Comparison of ENCODE assay signal across 18 cellular contexts in the genomic region with DNA sequence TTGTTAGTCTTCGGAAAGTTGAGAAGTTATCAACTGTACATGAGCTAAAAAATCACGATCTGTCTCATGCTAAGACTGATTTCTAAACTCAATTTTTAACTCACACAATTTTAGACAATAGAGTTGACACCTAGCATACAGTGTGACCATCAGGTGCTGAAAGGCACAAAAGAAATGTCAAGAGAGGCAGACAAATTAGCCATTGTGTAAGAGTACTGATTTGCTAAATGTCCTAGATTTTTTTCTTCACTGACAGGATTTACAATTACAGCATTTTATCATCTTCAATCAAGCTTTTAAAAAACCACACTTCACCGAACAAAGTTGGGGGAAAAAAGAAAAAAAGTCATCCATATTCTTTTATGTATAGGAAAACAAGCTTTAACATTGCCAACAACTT. TPM values are rescaled to one million over a fixed set of nuclear protein-coding genes. Genes with fewer than 3 reads are reported as not detected.
DNase-seq lines count a peak whose midpoint lies in the region; TF ChIP-seq lines count a peak whose summit lies in the region.
"Had no signal": no experiment of that assay in that cellular context is flagged by ENCODE, and none has a peak within 500 bp of the region (broad histone marks: within the 10 kb centered on the region; RNA-seq: fewer than 3 reads in every experiment).

No MANE protein-coding gene starts in this region.

- no peaks in the 10 kb centered on the region for H3K9me3 ChIP-seq in iPS-20b (ENCODE audit: insufficient read depth, low read depth, low read length)
- H3K9me3 ChIP-seq: MG63 had no signal

- H3K9ac ChIP-seq in iPS-20b (ENCODE audit: low read depth, low read length): peak overlapping the region; percentile 28; the same call in 1 of the 2 replicates

- H3K36me3 ChIP-seq in iPS-20b (ENCODE audit: insufficient read depth, low read depth, low read length): peaks cover 13% of the 10 kb centered on the region; the same call in 1 of the 2 replicates
- H3K36me3 ChIP-seq: MG63 had no signal

- no peaks in the 10 kb centered on the region for H3K27me3 Mint-ChIP-seq in MCF 10A (ENCODE audit: insufficient read depth, unreplicated experiment)

- intact Hi-C loops in MCF 10A (cut with micrococcal nuclease): loop anchor here (5.0 kb wide), 1 partner anchor 63 kb away; no protein-coding TSS in a partner anchor

- POLR2A ChIA-PET in MCF 10A (lab: Yijun Ruan, JAX): interaction anchor here (0.6 to 5.3 kb wide), 21 partner anchors 7 to 656 kb away, joined by 3 to 92 read pairs (median 5); partner anchors contain the start of genes CCDC34 and LGR4

- H3K27me3 ChIP-seq in iPS-20b (ENCODE audit: insufficient read depth, low read length): peaks cover 6% of the 10 kb centered on the region; the same call in 1 of the 2 replicates
- H3K27me3 ChIP-seq: MG63 had no signal

- H3K4me3 ChIP-seq in iPS-20b (ENCODE audit: low read length): 0 out of 2 replicates have a peak overlapping the region, but pooled peaks have one; percentile 13
- H3K4me3 ChIP-seq: MG63 had no signal

- CTCF ChIA-PET in MCF 10A (lab: Yijun Ruan, JAX): interaction anchor here (0.7 to 2.0 kb wide), 5 partner anchors 8 to 306 kb away, joined by 3 to 6 read pairs (median 5); no protein-coding TSS in a partner anchor

- no peak overlapping the region for H3K27ac ChIP-seq in iPS-20b (ENCODE audit: low read length)

- H3K4me1 ChIP-seq in iPS-20b (ENCODE audit: insufficient read depth, low read length): peaks cover 53% of the 10 kb centered on the region

- H3K4me1 Mint-ChIP-seq in MCF 10A (ENCODE audit: insufficient read depth, unreplicated experiment): peaks cover 48% of the 10 kb centered on the region

- H3K9me3 Mint-ChIP-seq in MCF 10A (ENCODE audit: unreplicated experiment): no peaks in the 10 kb centered on the region
- H3K9me3 Mint-ChIP-seq: H9; stimulated activated naive B cell treated with anti-CD40 and anti-IgM and Interleukin-4, amounts not matched to agents 10 μg/mL and 1 μg/mL and 100 μg/mL, for 72 hours had no signal

- DNase-seq in NCI-H748 (lab: John Stamatoyannopoulos, UW; ENCODE audit: unreplicated experiment): peak; percentile 30
- DNase-seq in NCI-H748 treated with DMSO at 0.1 percent for 48 hours (lab: John Stamatoyannopoulos, UW): no peak
- no peak for DNase-seq in MCF 10A (ENCODE audit: unreplicated experiment)
- DNase-seq in superior temporal gyrus (ENCODE audit: extremely low spot score): peak; percentile 17
- DNase-seq in HUDEP-2 (lab: John Stamatoyannopoulos, UW; ENCODE audit: unreplicated experiment in 76 of 76): no peak
- DNase-seq in UCSD-AML1 (lab: John Stamatoyannopoulos, UW; ENCODE audit: unreplicated experiment): no peak
- no peak for DNase-seq in hypothalamus (lab: John Stamatoyannopoulos, UW)
- DNase-seq: activated CD4-positive, alpha-beta T cell treated with anti-CD3 and anti-CD28 coated beads, Interleukin-2, amount 50 U/mL, for 4 hours; activated T-cell treated with anti-CD3 and anti-CD28 coated beads, Interleukin-2, amount 50 U/mL, for 48 hours; C1 segment of cervical spinal cord; cerebellar nuclear complex; DMS53; H9; MG63; NCI-H2029; NCI-H526 treated with DMSO at 0.1 percent for 48 hours; stimulated activated naive B cell treated with anti-CD40 and anti-IgM and Interleukin-4, amounts not matched to agents 10 μg/mL and 1 μg/mL and 100 μg/mL, for 72 hours had no signal

- TF ChIP-seq CTCF in MCF 10A (IDR thresholded peaks at IDR 0.05; ENCODE audit: unreplicated experiment): no peak

- BruUV-seq in MCF 10A (replicated peaks; lab: Mats Ljungman, UMichigan): no TSS peak

- H3K27ac Mint-ChIP-seq in MCF 10A (ENCODE audit: low read depth, unreplicated experiment): peak overlapping the region; percentile 79
- H3K27ac Mint-ChIP-seq: stimulated activated naive B cell treated with anti-CD40 and anti-IgM and Interleukin-4, amounts not matched to agents 10 μg/mL and 1 μg/mL and 100 μg/mL, for 72 hours had no signal

- H3K36me3 Mint-ChIP-seq in MCF 10A (ENCODE audit: insufficient read depth, unreplicated experiment): peaks cover 10% of the 10 kb centered on the region
- H3K36me3 Mint-ChIP-seq: stimulated activated naive B cell treated with anti-CD40 and anti-IgM and Interleukin-4, amounts not matched to agents 10 μg/mL and 1 μg/mL and 100 μg/mL, for 72 hours had no signal

- peak overlapping the region; percentile 38 for H3K4me3 Mint-ChIP-seq in MCF 10A (ENCODE audit: unreplicated experiment)
- H3K4me3 Mint-ChIP-seq: H9; stimulated activated naive B cell treated with anti-CD40 and anti-IgM and Interleukin-4, amounts not matched to agents 10 μg/mL and 1 μg/mL and 100 μg/mL, for 72 hours had no signal

RNA-seq across cellular contexts. Expression of gene LGR4, which starts 7.0 kb away (rescaled TPM):
- total RNA-seq in MCF 10A (2022): 14.2 and 14.8 TPM in 2 replicates

RNA-seq across cellular contexts. Expression of gene LIN7C, which starts 40.9 kb away (rescaled TPM):
- total RNA-seq in MCF 10A (2022): 47.7 and 50.3 TPM in 2 replicates

Comparison
In these comparisons a context has a peak if more than half of its experiments do, and no peak if none do; other contexts are left out.
1. DNase-seq: peak in NCI-H748 (single experiment) and superior temporal gyrus (single experiment); none in NCI-H748 treated with DMSO at 0.1 percent for 48 hours (single experiment), MCF 10A (single experiment), HUDEP-2 (0 of 76), UCSD-AML1 (single experiment) and hypothalamus (0 of 51).